Comparison of ENCODE assay signal across 1 cellular context in genomic region chr10:102245101-102245931, GRCh38.
A peak's percentile ranks its signal among the peaks of the same experiment; 100 is the strongest.
TF ChIP-seq lines count a peak whose summit lies in the region.

Gene GBF1 (plus strand): TSS chr10:102245532. CDS start chr10:102258939, 13,407 bp downstream.

TF ChIP-seq in K562, 482 proteins besides CTCF, POLR2A, EP300 and RAD21 (continued from another document and continues in another):
- TF ChIP-seq, protein P1, sequence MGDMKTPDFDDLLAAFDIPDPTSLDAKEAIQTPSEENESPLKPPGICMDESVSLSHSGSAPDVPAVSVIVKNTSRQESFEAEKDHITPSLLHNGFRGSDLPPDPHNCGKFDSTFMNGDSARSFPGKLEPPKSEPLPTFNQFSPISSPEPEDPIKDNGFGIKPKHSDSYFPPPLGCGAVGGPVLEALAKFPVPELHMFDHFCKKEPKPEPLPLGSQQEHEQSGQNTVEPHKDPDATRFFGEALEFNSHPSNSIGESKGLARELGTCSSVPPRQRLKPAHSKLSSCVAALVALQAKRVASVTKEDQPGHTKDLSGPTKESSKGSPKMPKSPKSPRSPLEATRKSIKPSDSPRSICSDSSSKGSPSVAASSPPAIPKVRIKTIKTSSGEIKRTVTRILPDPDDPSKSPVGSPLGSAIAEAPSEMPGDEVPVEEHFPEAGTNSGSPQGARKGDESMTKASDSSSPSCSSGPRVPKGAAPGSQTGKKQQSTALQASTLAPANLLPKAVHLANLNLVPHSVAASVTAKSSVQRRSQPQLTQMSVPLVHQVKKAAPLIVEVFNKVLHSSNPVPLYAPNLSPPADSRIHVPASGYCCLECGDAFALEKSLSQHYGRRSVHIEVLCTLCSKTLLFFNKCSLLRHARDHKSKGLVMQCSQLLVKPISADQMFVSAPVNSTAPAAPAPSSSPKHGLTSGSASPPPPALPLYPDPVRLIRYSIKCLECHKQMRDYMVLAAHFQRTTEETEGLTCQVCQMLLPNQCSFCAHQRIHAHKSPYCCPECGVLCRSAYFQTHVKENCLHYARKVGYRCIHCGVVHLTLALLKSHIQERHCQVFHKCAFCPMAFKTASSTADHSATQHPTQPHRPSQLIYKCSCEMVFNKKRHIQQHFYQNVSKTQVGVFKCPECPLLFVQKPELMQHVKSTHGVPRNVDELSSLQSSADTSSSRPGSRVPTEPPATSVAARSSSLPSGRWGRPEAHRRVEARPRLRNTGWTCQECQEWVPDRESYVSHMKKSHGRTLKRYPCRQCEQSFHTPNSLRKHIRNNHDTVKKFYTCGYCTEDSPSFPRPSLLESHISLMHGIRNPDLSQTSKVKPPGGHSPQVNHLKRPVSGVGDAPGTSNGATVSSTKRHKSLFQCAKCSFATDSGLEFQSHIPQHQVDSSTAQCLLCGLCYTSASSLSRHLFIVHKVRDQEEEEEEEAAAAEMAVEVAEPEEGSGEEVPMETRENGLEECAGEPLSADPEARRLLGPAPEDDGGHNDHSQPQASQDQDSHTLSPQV (IDR thresholded peaks at IDR 0.05) = no peak
- TF ChIP-seq TCF7L2 (IDR thresholded peaks at IDR 0.05; ENCODE audit: low read depth, low read length) (no peak), TSC22D4 (tag; IDR thresholded peaks at IDR 0.05) (no peak), ZNF717 (CRISPR knock-in tag; IDR thresholded peaks at IDR 0.05) (no peak), STAT5B (CRISPR knock-in tag; IDR thresholded peaks at IDR 0.05) (no peak), PBX2 (CRISPR knock-in tag; IDR thresholded peaks at IDR 0.05; ENCODE audit: low read depth) (peak; percentile 70), PBX2 (tag; conservative IDR thresholded peaks at IDR 0.05; ENCODE audit: low read depth) (peak; percentile 99), TAF7 (tag; IDR thresholded peaks at IDR 0.05) (peak; percentile 80), E2F4 (CRISPR knock-in tag; IDR thresholded peaks at IDR 0.05; ENCODE audit: low read depth) (no peak), FOXP4 (CRISPR knock-in tag; IDR thresholded peaks at IDR 0.05; ENCODE audit: borderline replicate concordance) (no peak), HDAC1 (IDR thresholded peaks at IDR 0.05) (peak in 1 of 2 experiments; percentile 90; a peak in 2 of 4 replicates), ZNF217 (CRISPR knock-in tag; IDR thresholded peaks at IDR 0.05) (no peak), MCM3 (IDR thresholded peaks at IDR 0.05) (no peak), KLF1 (tag; IDR thresholded peaks at IDR 0.05) (no peak), NCOA4 (IDR thresholded peaks at IDR 0.05; ENCODE audit: partially characterized antibody) (no peak), ZNF140 (CRISPR knock-in tag; IDR thresholded peaks at IDR 0.05) (no peak), GTF2F1 (IDR thresholded peaks at IDR 0.05; ENCODE audit: low read depth, low read length) (no peak), NRF1 (conservative IDR thresholded peaks at IDR 0.05 in 1 of 2, IDR thresholded peaks at IDR 0.05 in 1 of 2) (peak; percentile 92 to 93), MAFG (tag; conservative IDR thresholded peaks at IDR 0.05) (no peak), ZNF143 (CRISPR knock-in tag; IDR thresholded peaks at IDR 0.05) (no peak; the same call in 1 of the 2 replicates), MTF1 (CRISPR knock-in tag; IDR thresholded peaks at IDR 0.05; ENCODE audit: borderline replicate concordance) (no peak), TFAM (CRISPR knock-in tag; conservative IDR thresholded peaks at IDR 0.05) (no peak), KAT2B (IDR thresholded peaks at IDR 0.05; ENCODE audit: low read depth, low read length) (no peak), TCF3 (CRISPR knock-in tag; IDR thresholded peaks at IDR 0.05) (no peak), PTTG1 (tag; IDR thresholded peaks at IDR 0.05; ENCODE audit: low read depth) (no peak), HNRNPUL1 (IDR thresholded peaks at IDR 0.05; ENCODE audit: low read length) (no peak), ATF7 (IDR thresholded peaks at IDR 0.05) (peak; percentile 85), TBP (optimal IDR thresholded peaks at IDR 0.05; ENCODE audit: low read depth, low read length) (peak; percentile 95), THAP7 (CRISPR knock-in tag; IDR thresholded peaks at IDR 0.05) (no peak), PATZ1 (CRISPR knock-in tag; IDR thresholded peaks at IDR 0.05; ENCODE audit: borderline replicate concordance) (no peak), PML (IDR thresholded peaks at IDR 0.05; ENCODE audit: low read length) (peak; percentile 75), MYNN (IDR thresholded peaks at IDR 0.05) (no peak), MYNN (CRISPR knock-in tag; IDR thresholded peaks at IDR 0.05) (no peak), NFYB (IDR thresholded peaks at IDR 0.05; ENCODE audit: extremely low read depth, insufficient read length) (peak; percentile 66), ELF4 (CRISPR knock-in tag; IDR thresholded peaks at IDR 0.05) (no peak), XRCC4 (IDR thresholded peaks at IDR 0.05; ENCODE audit: extremely low read depth, insufficient read depth, insufficient read length) (no peak), EGR1 (conservative IDR thresholded peaks at IDR 0.05) (no peak), ZNF253 (CRISPR knock-in tag; conservative IDR thresholded peaks at IDR 0.05) (no peak), IFI16 (CRISPR knock-in tag; IDR thresholded peaks at IDR 0.05) (no peak)
- TF ChIP-seq, protein P2, sequence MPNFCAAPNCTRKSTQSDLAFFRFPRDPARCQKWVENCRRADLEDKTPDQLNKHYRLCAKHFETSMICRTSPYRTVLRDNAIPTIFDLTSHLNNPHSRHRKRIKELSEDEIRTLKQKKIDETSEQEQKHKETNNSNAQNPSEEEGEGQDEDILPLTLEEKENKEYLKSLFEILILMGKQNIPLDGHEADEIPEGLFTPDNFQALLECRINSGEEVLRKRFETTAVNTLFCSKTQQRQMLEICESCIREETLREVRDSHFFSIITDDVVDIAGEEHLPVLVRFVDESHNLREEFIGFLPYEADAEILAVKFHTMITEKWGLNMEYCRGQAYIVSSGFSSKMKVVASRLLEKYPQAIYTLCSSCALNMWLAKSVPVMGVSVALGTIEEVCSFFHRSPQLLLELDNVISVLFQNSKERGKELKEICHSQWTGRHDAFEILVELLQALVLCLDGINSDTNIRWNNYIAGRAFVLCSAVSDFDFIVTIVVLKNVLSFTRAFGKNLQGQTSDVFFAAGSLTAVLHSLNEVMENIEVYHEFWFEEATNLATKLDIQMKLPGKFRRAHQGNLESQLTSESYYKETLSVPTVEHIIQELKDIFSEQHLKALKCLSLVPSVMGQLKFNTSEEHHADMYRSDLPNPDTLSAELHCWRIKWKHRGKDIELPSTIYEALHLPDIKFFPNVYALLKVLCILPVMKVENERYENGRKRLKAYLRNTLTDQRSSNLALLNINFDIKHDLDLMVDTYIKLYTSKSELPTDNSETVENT (CRISPR knock-in tag; IDR thresholded peaks at IDR 0.05) = no peak
- TF ChIP-seq, protein P3, sequence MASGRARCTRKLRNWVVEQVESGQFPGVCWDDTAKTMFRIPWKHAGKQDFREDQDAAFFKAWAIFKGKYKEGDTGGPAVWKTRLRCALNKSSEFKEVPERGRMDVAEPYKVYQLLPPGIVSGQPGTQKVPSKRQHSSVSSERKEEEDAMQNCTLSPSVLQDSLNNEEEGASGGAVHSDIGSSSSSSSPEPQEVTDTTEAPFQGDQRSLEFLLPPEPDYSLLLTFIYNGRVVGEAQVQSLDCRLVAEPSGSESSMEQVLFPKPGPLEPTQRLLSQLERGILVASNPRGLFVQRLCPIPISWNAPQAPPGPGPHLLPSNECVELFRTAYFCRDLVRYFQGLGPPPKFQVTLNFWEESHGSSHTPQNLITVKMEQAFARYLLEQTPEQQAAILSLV (tag; IDR thresholded peaks at IDR 0.05) = no peak
- TF ChIP-seq, protein P4, sequence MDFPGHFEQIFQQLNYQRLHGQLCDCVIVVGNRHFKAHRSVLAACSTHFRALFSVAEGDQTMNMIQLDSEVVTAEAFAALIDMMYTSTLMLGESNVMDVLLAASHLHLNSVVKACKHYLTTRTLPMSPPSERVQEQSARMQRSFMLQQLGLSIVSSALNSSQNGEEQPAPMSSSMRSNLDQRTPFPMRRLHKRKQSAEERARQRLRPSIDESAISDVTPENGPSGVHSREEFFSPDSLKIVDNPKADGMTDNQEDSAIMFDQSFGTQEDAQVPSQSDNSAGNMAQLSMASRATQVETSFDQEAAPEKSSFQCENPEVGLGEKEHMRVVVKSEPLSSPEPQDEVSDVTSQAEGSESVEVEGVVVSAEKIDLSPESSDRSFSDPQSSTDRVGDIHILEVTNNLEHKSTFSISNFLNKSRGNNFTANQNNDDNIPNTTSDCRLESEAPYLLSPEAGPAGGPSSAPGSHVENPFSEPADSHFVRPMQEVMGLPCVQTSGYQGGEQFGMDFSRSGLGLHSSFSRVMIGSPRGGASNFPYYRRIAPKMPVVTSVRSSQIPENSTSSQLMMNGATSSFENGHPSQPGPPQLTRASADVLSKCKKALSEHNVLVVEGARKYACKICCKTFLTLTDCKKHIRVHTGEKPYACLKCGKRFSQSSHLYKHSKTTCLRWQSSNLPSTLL (IDR thresholded peaks at IDR 0.05) = no peak
